Comparison of ENCODE assay signal across 12 cellular contexts in genomic region chr1:170872663-170873062, GRCh38.
DNase-seq lines count a peak whose midpoint lies in the region; ATAC-seq and TF ChIP-seq lines count a peak whose summit lies in the region.
"Had no signal": no experiment of that assay in that cellular context is flagged by ENCODE, and none has a peak within 500 bp of the region (broad histone marks: within the 10 kb centered on the region; RNA-seq: fewer than 3 reads in every experiment).

No MANE protein-coding gene starts in this region.

- H2AK5ac ChIP-seq in mesendoderm (ENCODE audit: low read length) = no peak overlapping the region

- H3K4ac ChIP-seq in mesendoderm (ENCODE audit: low read depth, low read length) = no peak overlapping the region

- no peaks in the 10 kb centered on the region for H4K20me1 ChIP-seq in OCI-LY3 (ENCODE audit: insufficient read depth, low read length)

- 100% methylated on average over 1 of the region's 2 CpGs for WGBS in mesendoderm (ENCODE audit: extremely low coverage, insufficient coverage, low lambda C conversion rate)

- no peak overlapping the region for H4K5ac ChIP-seq in mesendoderm (ENCODE audit: low read length)

- H3K4me3 ChIP-seq in OCI-LY3 (ENCODE audit: low read length) = peak overlapping the region; percentile 20; the same call in 1 of the 2 replicates
- H3K4me3 ChIP-seq in mucosa of descending colon = no peak overlapping the region
- H3K4me3 ChIP-seq in mesendoderm (ENCODE audit: low read length) = no peak overlapping the region

- no peaks in the 10 kb centered on the region for H3K9me3 ChIP-seq in OCI-LY3 (ENCODE audit: insufficient read depth, low read length)
- H3K9me3 ChIP-seq in mucosa of descending colon = no peaks in the 10 kb centered on the region

- DNase-seq in GM13976 (ENCODE audit: low spot score) (peak; percentile 14), midbrain (lab: John Stamatoyannopoulos, UW) (no peak), mucosa of descending colon (no peak), occipital lobe (lab: John Stamatoyannopoulos, UW) (no peak), mesendoderm (no peak)
- DNase-seq: activated T-cell treated with anti-CD3 and anti-CD28 coated beads for 4 hours, dermis blood vessel endothelial cell, IMR-90, NCI-H187 had no signal

- H3K9ac ChIP-seq in OCI-LY3 (ENCODE audit: low read length) (no peak overlapping the region), mesendoderm (ENCODE audit: low read length) (no peak overlapping the region)

- H3K4me1 ChIP-seq in OCI-LY3 (ENCODE audit: low read length) = peaks cover 22% of the 10 kb centered on the region
- no peaks in the 10 kb centered on the region for H3K4me1 ChIP-seq in mucosa of descending colon (ENCODE audit: low read depth)
- H3K4me1 ChIP-seq in mesendoderm (ENCODE audit: control insufficient read depth, low read depth, low read length) = no peaks in the 10 kb centered on the region

- no peak overlapping the region for H2BK15ac ChIP-seq in mesendoderm (replicated peaks; ENCODE audit: low read depth)

- H4K8ac ChIP-seq in mesendoderm (ENCODE audit: low read depth, low read length) = no peak overlapping the region

- no peak overlapping the region for H2AFZ ChIP-seq in OCI-LY3 (ENCODE audit: low read depth, low read length)

- TF ChIP-seq CTCF in GM13976 (IDR thresholded peaks at IDR 0.05; ENCODE audit: borderline replicate concordance, control extremely low read depth, extremely low read depth, insufficient read depth, missing control alignments) = no peak
- TF ChIP-seq CTCF in OCI-LY3 (IDR thresholded peaks at IDR 0.05; ENCODE audit: low read depth, low read length) = no peak
- no peak for TF ChIP-seq CTCF in mucosa of descending colon (IDR thresholded peaks at IDR 0.05)

- H3K79me2 ChIP-seq in OCI-LY3 (ENCODE audit: low read length) (no peaks in the 10 kb centered on the region), mesendoderm (ENCODE audit: control insufficient read depth, insufficient read depth, low read length) (no peaks in the 10 kb centered on the region)

- H2BK120ac ChIP-seq in mesendoderm (ENCODE audit: low read depth, low read length) = no peak overlapping the region

- no peaks in the 10 kb centered on the region for H3K79me1 ChIP-seq in mesendoderm (ENCODE audit: low read length)

- H2BK5ac ChIP-seq in mesendoderm (ENCODE audit: low read length) = no peak overlapping the region

- peak overlapping the region; percentile 48 for H3K4me2 ChIP-seq in OCI-LY3 (ENCODE audit: low read length)
- no peak overlapping the region for H3K4me2 ChIP-seq in mesendoderm (ENCODE audit: low read length)

- intact Hi-C loops in mucosa of descending colon (cut with DNase I, micrococcal nuclease) = no loop called here

- H3K56ac ChIP-seq in mesendoderm (ENCODE audit: low read length) = no peak overlapping the region

- H3K27me3 ChIP-seq in OCI-LY3 (ENCODE audit: low read depth, low read length) = no peaks in the 10 kb centered on the region
- H3K27me3 ChIP-seq in mesendoderm (ENCODE audit: insufficient read depth, low read length, poor library complexity) = no peaks in the 10 kb centered on the region

- ATAC-seq in GM21367 (IDR thresholded peaks at IDR 0.05; ENCODE audit: unreplicated experiment) (peak; percentile 95), HG03039 (IDR thresholded peaks at IDR 0.05; ENCODE audit: unreplicated experiment) (peak; percentile 87), mucosa of descending colon (no peak)

- H3K36me3 ChIP-seq in OCI-LY3 (replicated peaks; ENCODE audit: low read depth, low read length) = no peaks in the 10 kb centered on the region
- no peaks in the 10 kb centered on the region for H3K36me3 ChIP-seq in mucosa of descending colon (ENCODE audit: low read depth)
- no peaks in the 10 kb centered on the region for H3K36me3 ChIP-seq in mesendoderm (ENCODE audit: control insufficient read depth, insufficient read depth, low read length)

- H3K27ac ChIP-seq in OCI-LY3 (ENCODE audit: low read length) (no peak overlapping the region), mesendoderm (ENCODE audit: low read depth, low read length) (no peak overlapping the region)

- no peak overlapping the region for H3K18ac ChIP-seq in mesendoderm (ENCODE audit: low read length)

- no peak overlapping the region for H3K23ac ChIP-seq in mesendoderm (ENCODE audit: low read length)

- in situ Hi-C loops in GM13976 (cut with MboI; ENCODE audit: low sequenced_read_pairs, unreplicated experiment) = no loop called here
